ENCODE assay signal across 17 cellular contexts in the genomic region with DNA sequence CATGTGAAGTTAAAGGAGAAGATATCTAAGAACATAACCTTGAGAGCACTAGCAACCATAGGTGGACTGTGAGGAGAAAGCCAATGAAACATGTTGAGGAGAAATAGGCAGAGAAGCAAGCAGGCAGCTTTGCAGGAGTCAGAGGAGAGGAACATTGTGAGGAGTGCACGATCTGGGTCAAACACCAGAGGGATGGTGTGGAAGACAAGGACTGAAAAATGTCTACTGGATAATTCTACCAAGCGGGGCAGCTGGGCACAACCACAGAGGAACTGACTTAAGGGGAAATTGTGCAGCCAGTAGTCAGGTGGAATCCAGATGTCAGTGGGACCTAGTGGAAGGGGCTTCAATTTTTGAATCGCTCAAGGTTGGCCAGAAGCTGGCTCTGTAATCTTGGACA.
DNase-seq lines count a peak whose midpoint lies in the region; TF ChIP-seq lines count a peak whose summit lies in the region.
"Had no signal": no experiment of that assay in that cellular context is flagged by ENCODE, and none has a peak within 500 bp of the region (broad histone marks: within the 10 kb centered on the region; RNA-seq: fewer than 3 reads in every experiment).

No MANE protein-coding gene starts in this region.

- H3K36me3 ChIP-seq in H7 (replicated peaks; ENCODE audit: control insufficient read depth, insufficient read depth, low read length) (no peaks in the 10 kb centered on the region), neural progenitor cell (no peaks in the 10 kb centered on the region)

- no peaks in the 10 kb centered on the region for H3K36me3 Mint-ChIP-seq in T-helper 1 cell treated with Interleukin-12 subunit alpha and Interleukin-12 subunit beta and Interleukin-4 antibody, amounts not matched to agents 30 μg/mL and 1 μg/mL, for 36 hours (ENCODE audit: low read depth)
- H3K36me3 Mint-ChIP-seq in neural progenitor cell: no peaks in the 10 kb centered on the region

- H2AFZ ChIP-seq in neural progenitor cell (replicated peaks): no peak overlapping the region

- H3K4me3 ChIP-seq in H7 (ENCODE audit: insufficient read depth, low read depth, low read length) (no peak overlapping the region), coronary artery (no peak overlapping the region), neural progenitor cell (no peak overlapping the region)
- H3K4me3 ChIP-seq: K562 had no signal

- H3K79me2 ChIP-seq in neural progenitor cell (ENCODE audit: low read depth): no peaks in the 10 kb centered on the region

- H3K27me3 Mint-ChIP-seq in T-helper 1 cell treated with Interleukin-12 subunit alpha and Interleukin-12 subunit beta and Interleukin-4 antibody, amounts not matched to agents 30 μg/mL and 1 μg/mL, for 36 hours (ENCODE audit: low read depth): peaks cover 53% of the 10 kb centered on the region
- H3K27me3 Mint-ChIP-seq in neural progenitor cell (ENCODE audit: insufficient read depth, low read depth): peaks cover 19% of the 10 kb centered on the region

- no peak overlapping the region for H3K27ac Mint-ChIP-seq in T-helper 1 cell treated with Interleukin-12 subunit alpha and Interleukin-12 subunit beta and Interleukin-4 antibody, amounts not matched to agents 30 μg/mL and 1 μg/mL, for 36 hours
- H3K27ac Mint-ChIP-seq in neural progenitor cell: no peak overlapping the region

- H3F3A ChIP-seq in neural progenitor cell (ENCODE audit: low read depth): no peaks in the 10 kb centered on the region

- H3K9me3 Mint-ChIP-seq in T-helper 1 cell treated with Interleukin-12 subunit alpha and Interleukin-12 subunit beta and Interleukin-4 antibody, amounts not matched to agents 30 μg/mL and 1 μg/mL, for 36 hours: no peaks in the 10 kb centered on the region
- peaks cover 5% of the 10 kb centered on the region for H3K9me3 Mint-ChIP-seq in neural progenitor cell

- H3K4me1 Mint-ChIP-seq in T-helper 1 cell treated with Interleukin-12 subunit alpha and Interleukin-12 subunit beta and Interleukin-4 antibody, amounts not matched to agents 30 μg/mL and 1 μg/mL, for 36 hours (ENCODE audit: low read depth): peaks cover 4% of the 10 kb centered on the region
- H3K4me1 Mint-ChIP-seq in neural progenitor cell: peaks cover 3% of the 10 kb centered on the region

- peak overlapping the region; percentile 50 for H3K4me3 Mint-ChIP-seq in T-helper 1 cell treated with Interleukin-12 subunit alpha and Interleukin-12 subunit beta and Interleukin-4 antibody, amounts not matched to agents 30 μg/mL and 1 μg/mL, for 36 hours
- H3K4me3 Mint-ChIP-seq in neural progenitor cell: peak overlapping the region; percentile 25

- H3K4me2 ChIP-seq in neural progenitor cell: no peak overlapping the region

- in situ Hi-C loops in ACHN (cut with HindIII; ENCODE audit: low pct_ligation_motif_present, low pct_unique_long_range_greater_than_20kb, low sequenced_read_pairs): loop anchor here (10.0 kb wide), 1 partner anchor 48 kb away; no protein-coding TSS in a partner anchor

- H3K9me3 ChIP-seq in neural progenitor cell (ENCODE audit: low read depth): no peaks in the 10 kb centered on the region

- DNase-seq in T-helper 1 cell: no peak
- DNase-seq in H7: peak; percentile 5
- DNase-seq in coronary artery (ENCODE audit: low spot score): peak; percentile 17
- DNase-seq in neural progenitor cell (ENCODE audit: low spot score): no peak
- no peak for DNase-seq in central memory CD4-positive, alpha-beta T cell
- no peak for DNase-seq in ACHN
- no peak for DNase-seq in DMS53 (lab: John Stamatoyannopoulos, UW)
- DNase-seq: DMS79; NCI-H1694 treated with DMSO at 0.1 percent for 48 hours; NCI-H510A; NCI-H748 treated with DMSO at 0.1 percent for 48 hours; NK-92 treated with Interleukin-12 subunit alpha and Interleukin-12 subunit beta, amount 100 ng/mL, for 24 hours; OCI-M1; SHP77 had no signal

- H3K27ac ChIP-seq in coronary artery (no peak overlapping the region), neural progenitor cell (no peak overlapping the region)
- H3K27ac ChIP-seq: 22Rv1 had no signal

- no peaks in the 10 kb centered on the region for H4K20me1 ChIP-seq in neural progenitor cell (ENCODE audit: low read depth)

- H3K9ac ChIP-seq in neural progenitor cell: no peak overlapping the region

- H3K27me3 ChIP-seq in H7 (ENCODE audit: control insufficient read depth, insufficient read depth, low read length): peaks cover 31% of the 10 kb centered on the region
- H3K27me3 ChIP-seq in neural progenitor cell: peaks cover 48% of the 10 kb centered on the region

- no peaks in the 10 kb centered on the region for H3K4me1 ChIP-seq in neural progenitor cell

- TF ChIP-seq CTCF in coronary artery (IDR thresholded peaks at IDR 0.05) (no peak), neural progenitor cell (IDR thresholded peaks at IDR 0.05) (no peak)

Comparison
In these comparisons a context has a peak if more than half of its experiments do, and no peak if none do; other contexts are left out.
1. DNase-seq: peak in H7 (single experiment) and coronary artery (single experiment); none in T-helper 1 cell (0 of 5), neural progenitor cell (single experiment), central memory CD4-positive, alpha-beta T cell (single experiment), ACHN (single experiment) and DMS53 (single experiment).